In the genomic region with DNA sequence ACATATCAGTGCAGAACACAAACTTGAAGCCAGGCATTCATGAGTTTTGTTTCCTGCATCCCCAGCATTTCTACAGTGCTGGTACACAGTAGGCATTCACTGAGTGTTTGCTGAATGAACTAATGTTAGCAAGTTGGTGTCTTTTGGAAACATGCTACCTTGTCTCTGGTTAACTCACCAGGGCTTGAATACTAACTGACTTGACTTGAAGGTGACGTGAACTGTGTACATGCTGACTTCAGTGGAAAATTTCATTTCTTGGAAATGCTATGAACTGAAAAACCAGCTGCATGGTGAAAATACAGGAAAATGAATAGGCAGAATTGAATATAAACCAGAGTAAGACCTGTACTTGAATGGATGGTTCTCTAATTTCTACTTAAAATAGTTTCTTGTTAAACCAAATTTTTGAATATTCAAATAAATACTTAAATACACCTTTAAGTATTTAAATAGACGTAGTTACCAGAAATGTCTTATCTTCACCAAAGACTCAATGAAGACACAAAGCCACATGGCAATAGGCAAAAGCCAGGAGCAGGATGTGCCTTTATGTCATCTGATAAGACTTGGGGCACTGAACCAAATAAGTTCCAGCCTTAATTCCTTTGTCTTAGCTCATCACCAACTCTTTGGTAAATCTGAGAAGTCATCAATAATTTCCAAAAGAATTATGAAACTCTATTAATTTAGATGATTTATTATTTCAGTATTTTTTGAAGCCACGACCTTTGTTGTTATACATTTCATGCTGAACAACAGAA, we compare ENCODE assay signal across 24 cellular contexts. TPM values are rescaled to one million over a fixed set of nuclear protein-coding genes. Genes with fewer than 3 reads are reported as not detected.
DNase-seq lines count a peak whose midpoint lies in the region; ATAC-seq and TF ChIP-seq lines count a peak whose summit lies in the region.
"Had no signal": no experiment of that assay in that cellular context is flagged by ENCODE, and none has a peak within 500 bp of the region (broad histone marks: within the 10 kb centered on the region; RNA-seq: fewer than 3 reads in every experiment).

No MANE protein-coding gene starts in this region.

- intact Hi-C loops in ascending aorta (cut with DNase I) = loop anchor here (10.0 kb wide), 1 partner anchor 119 kb away; no protein-coding TSS in a partner anchor

- H3K27me3 Mint-ChIP-seq in osteocyte (ENCODE audit: unreplicated experiment) = no peaks in the 10 kb centered on the region

- no peaks in the 10 kb centered on the region for H3K79me2 ChIP-seq in Karpas-422 (ENCODE audit: low read length)

- H3K4me1 Mint-ChIP-seq in osteocyte (ENCODE audit: unreplicated experiment) = peaks cover 23% of the 10 kb centered on the region
- H3K4me1 Mint-ChIP-seq: GM23338 had no signal

- TF ChIP-seq CTCF in AG10803 (conservative IDR thresholded peaks at IDR 0.05; ENCODE audit: low read length) (no peak), ascending aorta (IDR thresholded peaks at IDR 0.05) (no peak), osteocyte (IDR thresholded peaks at IDR 0.05) (no peak)

- no peak overlapping the region for H3K9ac ChIP-seq in Karpas-422 (ENCODE audit: low read length)
- H3K9ac ChIP-seq: KMS-11 had no signal

- no peaks in the 10 kb centered on the region; the same call in 1 of the 2 replicates for H4K20me1 ChIP-seq in Karpas-422 (ENCODE audit: insufficient read depth, low read depth, low read length)

- peak; percentile 46 for DNase-seq in AG10803 (ENCODE audit: low read depth)
- DNase-seq in Karpas-422 = peak; percentile 74
- no peak for DNase-seq in ascending aorta (ENCODE audit: low spot score in 2 of 2)
- DNase-seq in osteocyte (ENCODE audit: extremely low spot score, unreplicated experiment) = no peak
- no peak for DNase-seq in kidney glomerular epithelial cell (lab: John Stamatoyannopoulos, UW)
- no peak for DNase-seq in cerebellar cortex (ENCODE audit: low spot score)
- DNase-seq: activated CD4-positive, alpha-beta memory T cell treated with anti-CD3 and anti-CD28 coated beads for 36 hours; activated naive CD4-positive, alpha-beta T cell treated with anti-CD3 and anti-CD28 coated beads for 36 hours; activated T-cell treated with anti-CD3 and anti-CD28 coated beads for 4 hours; colonic mucosa; DMS79; NCI-H1092 treated with DMSO at 0.1 percent for 48 hours; NCI-H510A treated with DMSO at 0.1 percent for 48 hours; SHP77 treated with DMSO at 0.1 percent for 48 hours; stimulated activated CD8-positive, alpha-beta memory T cell treated with anti-CD3 and anti-CD28 coated beads, Interleukin-4, amount 100 ng/mL, for 48 hours; testis had no signal

- H3K4me1 ChIP-seq in Karpas-422 (ENCODE audit: low read length) (peaks cover 10% of the 10 kb centered on the region), ascending aorta (peaks cover 0 to 11% of the 10 kb centered on the region in 2 donors)
- H3K4me1 ChIP-seq: colonic mucosa, testis had no signal

- no peak for ATAC-seq in GM19467 (IDR thresholded peaks at IDR 0.05; ENCODE audit: unreplicated experiment)
- ATAC-seq in GM18502 (IDR thresholded peaks at IDR 0.05; ENCODE audit: poor library complexity, unreplicated experiment) = no peak
- ATAC-seq: GM23338 had no signal

- no peak overlapping the region for H2AFZ ChIP-seq in Karpas-422 (ENCODE audit: low read length)

- H3K4me3 Mint-ChIP-seq in osteocyte (ENCODE audit: unreplicated experiment) = no peak overlapping the region
- H3K4me3 Mint-ChIP-seq: activated CD4-positive, alpha-beta memory T cell treated with anti-CD3 and anti-CD28 coated beads for 36 hours; activated naive CD4-positive, alpha-beta T cell treated with anti-CD3 and anti-CD28 coated beads for 36 hours; GM23338; T-helper 1 cell treated with Interleukin-12 subunit alpha and Interleukin-12 subunit beta and Interleukin-4 antibody, amounts not matched to agents 30 μg/mL and 1 μg/mL, for 36 hours had no signal

- no peaks in the 10 kb centered on the region for H3K36me3 Mint-ChIP-seq in osteocyte (ENCODE audit: unreplicated experiment)
- H3K36me3 Mint-ChIP-seq: activated CD4-positive, alpha-beta memory T cell treated with anti-CD3 and anti-CD28 coated beads for 36 hours had no signal

- H3K4me3 ChIP-seq in AG10803 (ENCODE audit: low read length) = no peak overlapping the region
- no peak overlapping the region for H3K4me3 ChIP-seq in Karpas-422 (ENCODE audit: low read length)
- no peak overlapping the region for H3K4me3 ChIP-seq in ascending aorta
- H3K4me3 ChIP-seq: colonic mucosa, GM23338, testis had no signal

- H3K27ac ChIP-seq in Karpas-422 (ENCODE audit: low read length) (no peak overlapping the region), ascending aorta (peak overlapping the region; percentile 63 to 66)
- H3K27ac ChIP-seq: colonic mucosa, foreskin keratinocyte, KMS-11, testis had no signal

- no peaks in the 10 kb centered on the region for H3K9me2 ChIP-seq in Karpas-422 (replicated peaks; ENCODE audit: insufficient read depth, low read length)

- no peaks in the 10 kb centered on the region for H3K9me3 ChIP-seq in Karpas-422 (ENCODE audit: low read length)
- no peaks in the 10 kb centered on the region for H3K9me3 ChIP-seq in ascending aorta
- H3K9me3 ChIP-seq: colonic mucosa, testis had no signal

- H3K27me3 ChIP-seq in Karpas-422 (ENCODE audit: low read length) (peaks cover 5% of the 10 kb centered on the region; the same call in 1 of the 2 replicates), ascending aorta (no peaks in the 10 kb centered on the region)
- H3K27me3 ChIP-seq: colonic mucosa, foreskin keratinocyte, testis had no signal

- H3K27ac Mint-ChIP-seq in osteocyte (ENCODE audit: unreplicated experiment) = peak overlapping the region; percentile 86
- H3K27ac Mint-ChIP-seq: activated CD4-positive, alpha-beta memory T cell treated with anti-CD3 and anti-CD28 coated beads for 36 hours; activated naive CD4-positive, alpha-beta T cell treated with anti-CD3 and anti-CD28 coated beads for 36 hours; GM23338; T-helper 1 cell treated with Interleukin-12 subunit alpha and Interleukin-12 subunit beta and Interleukin-4 antibody, amounts not matched to agents 30 μg/mL and 1 μg/mL, for 36 hours had no signal

- H3K4me2 ChIP-seq in Karpas-422 (ENCODE audit: low read depth, low read length, poor library complexity, severe bottlenecking) = peak overlapping the region; percentile 6
- H3K4me2 ChIP-seq: GM23338, KMS-11 had no signal

- H3K36me3 ChIP-seq in Karpas-422 (ENCODE audit: insufficient read depth, low read length) (no peaks in the 10 kb centered on the region), ascending aorta (no peaks in the 10 kb centered on the region)
- H3K36me3 ChIP-seq: colonic mucosa had no signal

- H3K9me3 Mint-ChIP-seq in osteocyte (ENCODE audit: unreplicated experiment) = no peaks in the 10 kb centered on the region
- H3K9me3 Mint-ChIP-seq: activated CD4-positive, alpha-beta memory T cell treated with anti-CD3 and anti-CD28 coated beads for 36 hours; activated naive CD4-positive, alpha-beta T cell treated with anti-CD3 and anti-CD28 coated beads for 36 hours; GM23338; T-helper 1 cell treated with Interleukin-12 subunit alpha and Interleukin-12 subunit beta and Interleukin-4 antibody, amounts not matched to agents 30 μg/mL and 1 μg/mL, for 36 hours had no signal

RNA-seq across cellular contexts. Expression of a gene that starts 39.7 kb away (rescaled TPM):
- total RNA-seq in Karpas-422 (2014; rRNA removed; shearing (Covaris generic); ENCODE audit: low replicate concordance) = not detected in 2 replicates
- not detected for total RNA-seq in ascending aorta
- not detected in 2 replicates for total RNA-seq in osteocyte
- total RNA-seq: activated CD4-positive, alpha-beta memory T cell treated with anti-CD3 and anti-CD28 coated beads for 36 hours; activated naive CD4-positive, alpha-beta T cell treated with anti-CD3 and anti-CD28 coated beads for 36 hours; foreskin keratinocyte; GM23338; mononuclear cell; pulmonary artery endothelial cell had no signal

Comparison
In these comparisons a context has a peak if more than half of its experiments do, and no peak if none do; other contexts are left out.
1. DNase-seq: peak in AG10803 (single experiment) and Karpas-422 (single experiment); none in ascending aorta (0 of 2), osteocyte (single experiment), kidney glomerular epithelial cell (single experiment) and cerebellar cortex (single experiment).